ENCODE assay signal across 24 cellular contexts in the genomic region with DNA sequence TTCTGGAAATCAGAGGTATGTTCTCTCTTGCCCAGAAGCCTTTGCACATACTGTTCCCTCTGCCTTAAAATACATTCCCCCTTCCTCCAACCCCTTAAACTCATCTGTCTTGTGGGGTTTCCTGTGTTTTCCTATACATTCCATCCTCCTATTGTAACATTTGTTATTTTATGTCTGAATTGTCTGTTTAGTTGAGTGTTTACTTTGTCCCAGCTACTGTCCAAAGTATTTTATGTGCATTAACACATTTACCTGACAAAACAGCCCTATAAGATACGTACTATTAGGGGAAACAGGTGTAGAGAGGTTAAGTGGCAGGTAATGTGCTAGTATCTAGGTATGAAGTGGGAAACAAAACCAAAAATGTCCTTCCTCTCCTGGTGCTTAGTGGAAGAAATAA. TPM values are rescaled to one million over a fixed set of nuclear protein-coding genes. Genes with fewer than 3 reads are reported as not detected.
"Had no signal": no experiment of that assay in that cellular context is flagged by ENCODE, and none has a peak within 500 bp of the region (broad histone marks: within the 10 kb centered on the region; RNA-seq: fewer than 3 reads in every experiment).

No MANE protein-coding gene starts in this region.

- DNase-seq: activated CD4-positive, alpha-beta T cell treated with anti-CD3 and anti-CD28 coated beads for 1 hour; activated CD8-positive, alpha-beta memory T cell treated with anti-CD3 and anti-CD28 coated beads for 24 hours; activated gamma-delta T cell treated with Interleukin-2 at 50 U/mL for 16 hours; activated naive CD4-positive, alpha-beta T cell treated with anti-CD3 and anti-CD28 coated beads, Interleukin-2, amount 50 U/mL, for 16 hours; amniotic stem cell; caudate nucleus; effector memory CD8-positive, alpha-beta T cell; foreskin fibroblast; heart left ventricle; natural killer cell; right lobe of liver; stimulated activated CD4-positive, alpha-beta T cell treated with anti-CD3 and anti-CD28 coated beads, Interleukin-2, amount 100 ng/mL, for 48 hours; stimulated activated naive CD8-positive, alpha-beta T cell treated with anti-CD3 and anti-CD28 coated beads, Interleukin-15, Interleukin-2, amounts not matched to agents 100 U/mL and 50 U/mL, for 24 hours; SW 1271; trophoblast cell had no signal

- H3K9me3 Mint-ChIP-seq: effector memory CD8-positive, alpha-beta T cell; natural killer cell; T-helper 1 cell treated with Interleukin-12 subunit alpha and Interleukin-12 subunit beta and Interleukin-4 antibody, amounts not matched to agents 30 μg/mL and 1 μg/mL, for 36 hours had no signal

- H3K4me3 ChIP-seq: heart left ventricle, right lobe of liver, thoracic aorta had no signal

- H3K9me3 ChIP-seq: heart left ventricle, right lobe of liver, thoracic aorta had no signal

- H3K4me3 Mint-ChIP-seq: effector memory CD8-positive, alpha-beta T cell; natural killer cell; T-helper 1 cell treated with Interleukin-12 subunit alpha and Interleukin-12 subunit beta and Interleukin-4 antibody, amounts not matched to agents 30 μg/mL and 1 μg/mL, for 36 hours had no signal

- H3K27me3 ChIP-seq: heart left ventricle, right lobe of liver had no signal

- H3K27ac ChIP-seq: heart left ventricle had no signal

- ATAC-seq: effector memory CD8-positive, alpha-beta T cell; heart left ventricle; natural killer cell; right lobe of liver; stimulated activated naive CD8-positive, alpha-beta T cell treated with anti-CD3 and anti-CD28 coated beads, Interleukin-15, Interleukin-2, amounts not matched to agents 100 U/mL and 50 U/mL, for 24 hours had no signal

- H3K27ac Mint-ChIP-seq: effector memory CD8-positive, alpha-beta T cell; natural killer cell; T-helper 1 cell treated with Interleukin-12 subunit alpha and Interleukin-12 subunit beta and Interleukin-4 antibody, amounts not matched to agents 30 μg/mL and 1 μg/mL, for 36 hours had no signal

- H3K27me3 Mint-ChIP-seq: effector memory CD8-positive, alpha-beta T cell had no signal

RNA-seq across cellular contexts. Expression of a gene that starts 42.1 kb away (rescaled TPM):
- total RNA-seq: astrocyte, kidney epithelial cell, lower leg skin, natural killer cell, osteoblast, posterior vena cava, renal cortical epithelial cell, right lobe of liver, subcutaneous adipose tissue, thoracic aorta had no signal
- polyA plus RNA-seq: heart left ventricle had no signal
